ENCODE assay signal across 8 cellular contexts in the genomic region with DNA sequence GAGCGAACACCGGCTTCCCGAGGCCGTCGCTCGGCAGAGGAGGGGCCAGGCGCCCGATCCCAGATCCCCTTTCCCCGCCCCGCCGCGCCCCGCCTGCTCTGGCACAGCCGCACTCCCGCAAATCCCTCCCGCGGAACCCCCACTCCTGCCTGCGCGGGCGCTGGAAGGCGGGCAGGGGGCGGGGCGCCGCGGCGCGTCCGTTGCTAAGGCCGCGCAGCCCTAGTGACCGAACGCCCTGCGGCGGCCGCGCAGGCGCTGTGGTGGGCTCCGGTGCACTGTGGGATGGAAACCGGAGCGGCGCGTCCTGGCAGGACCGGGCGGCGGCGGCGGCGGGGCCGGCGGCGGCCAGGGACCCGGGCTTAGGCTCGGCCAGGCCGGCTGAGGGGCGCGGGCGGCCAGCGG. TPM values are rescaled to one million over a fixed set of nuclear protein-coding genes. Genes with fewer than 3 reads are reported as not detected.
DNase-seq lines count a peak whose midpoint lies in the region; ATAC-seq and TF ChIP-seq lines count a peak whose summit lies in the region.

A gene with protein sequence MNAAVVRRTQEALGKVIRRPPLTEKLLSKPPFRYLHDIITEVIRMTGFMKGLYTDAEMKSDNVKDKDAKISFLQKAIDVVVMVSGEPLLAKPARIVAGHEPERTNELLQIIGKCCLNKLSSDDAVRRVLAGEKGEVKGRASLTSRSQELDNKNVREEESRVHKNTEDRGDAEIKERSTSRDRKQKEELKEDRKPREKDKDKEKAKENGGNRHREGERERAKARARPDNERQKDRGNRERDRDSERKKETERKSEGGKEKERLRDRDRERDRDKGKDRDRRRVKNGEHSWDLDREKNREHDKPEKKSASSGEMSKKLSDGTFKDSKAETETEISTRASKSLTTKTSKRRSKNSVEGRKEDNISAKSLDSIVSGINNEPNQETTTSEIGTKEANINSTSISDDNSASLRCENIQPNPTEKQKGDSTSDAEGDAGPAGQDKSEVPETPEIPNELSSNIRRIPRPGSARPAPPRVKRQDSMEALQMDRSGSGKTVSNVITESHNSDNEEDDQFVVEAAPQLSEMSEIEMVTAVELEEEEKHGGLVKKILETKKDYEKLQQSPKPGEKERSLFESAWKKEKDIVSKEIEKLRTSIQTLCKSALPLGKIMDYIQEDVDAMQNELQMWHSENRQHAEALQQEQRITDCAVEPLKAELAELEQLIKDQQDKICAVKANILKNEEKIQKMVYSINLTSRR (plus strand): TSS at position 273 of the 402 bp plus-strand sequence. CDS start 145 bp downstream, outside the sequence.

- H3K27me3 Mint-ChIP-seq in WTC11 (ENCODE audit: low read depth) (peaks cover 16% of the 10 kb centered on the region), immature natural killer cell (ENCODE audit: low read depth in 3 of 3) (peaks cover 0 to 5% (median 2%) of the 10 kb centered on the region in 3 donors)

- no peaks in the 10 kb centered on the region for H3K9me3 Mint-ChIP-seq in WTC11
- H3K9me3 Mint-ChIP-seq in immature natural killer cell, result no peaks in the 10 kb centered on the region

- no peaks in the 10 kb centered on the region for H3K36me3 Mint-ChIP-seq in WTC11
- H3K36me3 Mint-ChIP-seq in immature natural killer cell, result peaks cover 0 to 3% (median 0%) of the 10 kb centered on the region in 3 donors

- ATAC-seq in GM18519 (IDR thresholded peaks at IDR 0.05; ENCODE audit: low FRiP score, unreplicated experiment) (peak; percentile 91), HG03095 (IDR thresholded peaks at IDR 0.05; ENCODE audit: unreplicated experiment) (peak; percentile 97), WTC11 (peak; percentile 91)

- peak within 1 kb of the TSS; percentile 67 to 79 for H3K4me3 ChIP-seq in cardiac fibroblast (replicated peaks in 1 of 2; ENCODE audit: low read depth in 2 of 2, low read length in 2 of 2)

- H3K4me3 Mint-ChIP-seq in WTC11 (peak within 1 kb of the TSS; percentile 78), immature natural killer cell (peak within 1 kb of the TSS; percentile 76 to 84 (median 80))

- DNase-seq in NCI-H2171 treated with DMSO at 0.1 percent for 48 hours (lab: John Stamatoyannopoulos, UW) (peak; percentile 78), WTC11 (ENCODE audit: low spot score) (peak; percentile 93), cardiac fibroblast (ENCODE audit: low read depth in 2 of 2) (peak; percentile 88 to 96), immature natural killer cell (peak; percentile 86 to 88 (median 86)), smooth muscle cell of the brain vasculature (ENCODE audit: low read depth, low spot score) (peak; percentile 68)

- H3K27ac ChIP-seq in 22Rv1, result peak within 1 kb of the TSS; percentile 45

- POLR2A ChIA-PET in WTC11 (lab: Charles Lee), result no interaction called here

- no peak for TF ChIP-seq CTCF in 22Rv1 (IDR thresholded peaks at IDR 0.05)
- no peak for TF ChIP-seq CTCF in WTC11 (IDR thresholded peaks at IDR 0.05)
- TF ChIP-seq CTCF in cardiac fibroblast (IDR thresholded peaks at IDR 0.05; ENCODE audit: low read depth, low read length), result no peak

- H3K27ac Mint-ChIP-seq in WTC11, result no peak within 1 kb of the TSS
- H3K27ac Mint-ChIP-seq in immature natural killer cell, result peak within 1 kb of the TSS in 4 of 6 donors; percentile 31 to 75 (median 52)

- H3K4me1 Mint-ChIP-seq in WTC11, result peaks cover 10% of the 10 kb centered on the region
- H3K4me1 Mint-ChIP-seq in immature natural killer cell, result peaks cover 14 to 22% of the 10 kb centered on the region in 2 donors

- CTCF ChIA-PET in WTC11 (lab: Charles Lee), result interaction anchor here (0.9 kb wide), 1 partner anchor 15 kb away, joined by 3 read pairs; no protein-coding TSS in a partner anchor

TF ChIP-seq in WTC11, 78 proteins besides CTCF, POLR2A, EP300 and RAD21 (continues in another document):
- TF ChIP-seq, protein P1, sequence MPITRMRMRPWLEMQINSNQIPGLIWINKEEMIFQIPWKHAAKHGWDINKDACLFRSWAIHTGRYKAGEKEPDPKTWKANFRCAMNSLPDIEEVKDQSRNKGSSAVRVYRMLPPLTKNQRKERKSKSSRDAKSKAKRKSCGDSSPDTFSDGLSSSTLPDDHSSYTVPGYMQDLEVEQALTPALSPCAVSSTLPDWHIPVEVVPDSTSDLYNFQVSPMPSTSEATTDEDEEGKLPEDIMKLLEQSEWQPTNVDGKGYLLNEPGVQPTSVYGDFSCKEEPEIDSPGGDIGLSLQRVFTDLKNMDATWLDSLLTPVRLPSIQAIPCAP (CRISPR knock-in tag; IDR thresholded peaks at IDR 0.05), result no peak
- TF ChIP-seq ZBTB21 (CRISPR knock-in tag; IDR thresholded peaks at IDR 0.05; ENCODE audit: borderline replicate concordance), result no peak
- no peak for TF ChIP-seq ATF3 (CRISPR knock-in tag; conservative IDR thresholded peaks at IDR 0.05)
- TF ChIP-seq, protein P2, sequence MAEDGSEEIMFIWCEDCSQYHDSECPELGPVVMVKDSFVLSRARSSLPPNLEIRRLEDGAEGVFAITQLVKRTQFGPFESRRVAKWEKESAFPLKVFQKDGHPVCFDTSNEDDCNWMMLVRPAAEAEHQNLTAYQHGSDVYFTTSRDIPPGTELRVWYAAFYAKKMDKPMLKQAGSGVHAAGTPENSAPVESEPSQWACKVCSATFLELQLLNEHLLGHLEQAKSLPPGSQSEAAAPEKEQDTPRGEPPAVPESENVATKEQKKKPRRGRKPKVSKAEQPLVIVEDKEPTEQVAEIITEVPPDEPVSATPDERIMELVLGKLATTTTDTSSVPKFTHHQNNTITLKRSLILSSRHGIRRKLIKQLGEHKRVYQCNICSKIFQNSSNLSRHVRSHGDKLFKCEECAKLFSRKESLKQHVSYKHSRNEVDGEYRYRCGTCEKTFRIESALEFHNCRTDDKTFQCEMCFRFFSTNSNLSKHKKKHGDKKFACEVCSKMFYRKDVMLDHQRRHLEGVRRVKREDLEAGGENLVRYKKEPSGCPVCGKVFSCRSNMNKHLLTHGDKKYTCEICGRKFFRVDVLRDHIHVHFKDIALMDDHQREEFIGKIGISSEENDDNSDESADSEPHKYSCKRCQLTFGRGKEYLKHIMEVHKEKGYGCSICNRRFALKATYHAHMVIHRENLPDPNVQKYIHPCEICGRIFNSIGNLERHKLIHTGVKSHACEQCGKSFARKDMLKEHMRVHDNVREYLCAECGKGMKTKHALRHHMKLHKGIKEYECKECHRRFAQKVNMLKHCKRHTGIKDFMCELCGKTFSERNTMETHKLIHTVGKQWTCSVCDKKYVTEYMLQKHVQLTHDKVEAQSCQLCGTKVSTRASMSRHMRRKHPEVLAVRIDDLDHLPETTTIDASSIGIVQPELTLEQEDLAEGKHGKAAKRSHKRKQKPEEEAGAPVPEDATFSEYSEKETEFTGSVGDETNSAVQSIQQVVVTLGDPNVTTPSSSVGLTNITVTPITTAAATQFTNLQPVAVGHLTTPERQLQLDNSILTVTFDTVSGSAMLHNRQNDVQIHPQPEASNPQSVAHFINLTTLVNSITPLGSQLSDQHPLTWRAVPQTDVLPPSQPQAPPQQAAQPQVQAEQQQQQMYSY (CRISPR knock-in tag; IDR thresholded peaks at IDR 0.05), result 0 out of 2 replicates have a peak, but pooled peaks have one; percentile 23
- no peak for TF ChIP-seq GTF2I (CRISPR knock-in tag; conservative IDR thresholded peaks at IDR 0.05)
- TF ChIP-seq, protein P3, sequence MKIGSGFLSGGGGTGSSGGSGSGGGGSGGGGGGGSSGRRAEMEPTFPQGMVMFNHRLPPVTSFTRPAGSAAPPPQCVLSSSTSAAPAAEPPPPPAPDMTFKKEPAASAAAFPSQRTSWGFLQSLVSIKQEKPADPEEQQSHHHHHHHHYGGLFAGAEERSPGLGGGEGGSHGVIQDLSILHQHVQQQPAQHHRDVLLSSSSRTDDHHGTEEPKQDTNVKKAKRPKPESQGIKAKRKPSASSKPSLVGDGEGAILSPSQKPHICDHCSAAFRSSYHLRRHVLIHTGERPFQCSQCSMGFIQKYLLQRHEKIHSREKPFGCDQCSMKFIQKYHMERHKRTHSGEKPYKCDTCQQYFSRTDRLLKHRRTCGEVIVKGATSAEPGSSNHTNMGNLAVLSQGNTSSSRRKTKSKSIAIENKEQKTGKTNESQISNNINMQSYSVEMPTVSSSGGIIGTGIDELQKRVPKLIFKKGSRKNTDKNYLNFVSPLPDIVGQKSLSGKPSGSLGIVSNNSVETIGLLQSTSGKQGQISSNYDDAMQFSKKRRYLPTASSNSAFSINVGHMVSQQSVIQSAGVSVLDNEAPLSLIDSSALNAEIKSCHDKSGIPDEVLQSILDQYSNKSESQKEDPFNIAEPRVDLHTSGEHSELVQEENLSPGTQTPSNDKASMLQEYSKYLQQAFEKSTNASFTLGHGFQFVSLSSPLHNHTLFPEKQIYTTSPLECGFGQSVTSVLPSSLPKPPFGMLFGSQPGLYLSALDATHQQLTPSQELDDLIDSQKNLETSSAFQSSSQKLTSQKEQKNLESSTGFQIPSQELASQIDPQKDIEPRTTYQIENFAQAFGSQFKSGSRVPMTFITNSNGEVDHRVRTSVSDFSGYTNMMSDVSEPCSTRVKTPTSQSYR (CRISPR knock-in tag; IDR thresholded peaks at IDR 0.05), result no peak
- TF ChIP-seq PREB (CRISPR knock-in tag; IDR thresholded peaks at IDR 0.05; ENCODE audit: borderline replicate concordance), result no peak
- TF ChIP-seq MAX (CRISPR knock-in tag; IDR thresholded peaks at IDR 0.05), result peak; percentile 41; the same call in 1 of the 2 replicates
- peak; percentile 73 for TF ChIP-seq SP1 (CRISPR knock-in tag; conservative IDR thresholded peaks at IDR 0.05)
- TF ChIP-seq NR3C1 (CRISPR knock-in tag; conservative IDR thresholded peaks at IDR 0.05; ENCODE audit: low read depth), result no peak
- no peak for TF ChIP-seq HMGA2 (CRISPR knock-in tag; IDR thresholded peaks at IDR 0.05)

RNA-seq across cellular contexts. Expression of the gene that starts here (rescaled TPM):
- total RNA-seq in WTC11 (2021), result 14.7 to 18.7 TPM (median 16.8 TPM) in 3 replicates
- 1 to 10 TPM; 1.9 to 7.0 (median 2.2) TPM for polyA plus RNA-seq in immature natural killer cell

Comparison
In these comparisons a context has a peak if more than half of its experiments do, and no peak if none do; other contexts are left out.
1. Peak in every context shown above with its lines: DNase-seq, ATAC-seq, H3K4me3 ChIP-seq and H3K27ac ChIP-seq.